Comparison of ENCODE assay signal across 12 cellular contexts in the genomic region with DNA sequence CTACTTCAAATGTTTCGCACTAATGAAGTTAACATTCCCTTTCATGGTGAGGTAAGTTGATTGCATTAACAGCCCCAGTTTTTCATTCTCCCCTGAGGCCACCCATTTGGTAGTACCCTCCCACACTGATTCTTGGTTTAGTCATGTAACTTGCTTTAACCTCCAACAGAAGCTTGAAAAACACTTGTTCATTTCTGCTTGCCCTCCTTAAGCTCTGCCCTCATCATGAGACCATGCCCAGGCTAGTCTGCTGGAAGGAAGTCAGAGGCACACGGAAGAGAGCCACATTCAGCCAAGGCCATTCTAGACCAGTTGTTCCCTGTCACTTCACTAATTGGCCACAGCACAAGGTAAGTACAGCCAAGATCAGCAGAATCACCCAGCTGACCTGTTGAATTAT. TPM values are rescaled to one million over a fixed set of nuclear protein-coding genes. Genes with fewer than 3 reads are reported as not detected.
DNase-seq lines count a peak whose midpoint lies in the region; ATAC-seq and TF ChIP-seq lines count a peak whose summit lies in the region.
"Had no signal": no experiment of that assay in that cellular context is flagged by ENCODE, and none has a peak within 500 bp of the region (broad histone marks: within the 10 kb centered on the region; RNA-seq: fewer than 3 reads in every experiment).

No MANE protein-coding gene starts in this region.

- no peak for DNase-seq in CD4-positive, CD25-positive, alpha-beta regulatory T cell
- DNase-seq in MCF 10A (ENCODE audit: unreplicated experiment) (peak; percentile 20), osteocyte (ENCODE audit: extremely low spot score, unreplicated experiment) (no peak), dermis blood vessel endothelial cell (no peak), HUDEP-2 (lab: John Stamatoyannopoulos, UW; ENCODE audit: unreplicated experiment in 76 of 76) (no peak), NCI-H2107 treated with DMSO at 0.1 percent for 48 hours (lab: John Stamatoyannopoulos, UW; ENCODE audit: unreplicated experiment) (no peak)
- DNase-seq: adrenal gland; NCI-H1436 treated with DMSO at 0.1 percent for 48 hours; stimulated activated CD4-positive, alpha-beta T cell treated with anti-CD3 and anti-CD28 coated beads, Interleukin-2, amount 100 ng/mL, for 48 hours had no signal

- peak overlapping the region in 1 of 4 donors; percentile 65 for H3K4me3 Mint-ChIP-seq in CD4-positive, CD25-positive, alpha-beta regulatory T cell
- H3K4me3 Mint-ChIP-seq in MCF 10A (ENCODE audit: unreplicated experiment) (no peak overlapping the region), osteocyte (ENCODE audit: unreplicated experiment) (no peak overlapping the region)

- intact Hi-C loops in MCF 10A (cut with micrococcal nuclease), result loop anchor here (10.0 kb wide), 1 partner anchor 83 kb away; no protein-coding TSS in a partner anchor

- H3K36me3 ChIP-seq in CD4-positive, CD25-positive, alpha-beta regulatory T cell (ENCODE audit: control insufficient read depth, insufficient read depth, low read length), result no peaks in the 10 kb centered on the region
- no peaks in the 10 kb centered on the region for H3K36me3 ChIP-seq in HEK293 (ENCODE audit: control insufficient read depth in 2 of 2, insufficient read depth in 1 of 2, low read length in 2 of 2)
- H3K36me3 ChIP-seq: adrenal gland had no signal

- no peaks in the 10 kb centered on the region for H3K9me3 ChIP-seq in CD4-positive, CD25-positive, alpha-beta regulatory T cell (ENCODE audit: control insufficient read depth in 2 of 2, low read length in 2 of 2)
- no peaks in the 10 kb centered on the region for H3K9me3 ChIP-seq in HEK293 (ENCODE audit: control insufficient read depth, insufficient read depth, low read depth, low read length)
- H3K9me3 ChIP-seq: adrenal gland had no signal

- TF ChIP-seq CTCF in HEK293 (tag by site-specific recombination; IDR thresholded peaks at IDR 0.05), result no peak
- TF ChIP-seq CTCF in MCF 10A (IDR thresholded peaks at IDR 0.05; ENCODE audit: unreplicated experiment), result no peak
- no peak for TF ChIP-seq CTCF in osteocyte (IDR thresholded peaks at IDR 0.05)

- no peaks in the 10 kb centered on the region for H3K9me3 Mint-ChIP-seq in CD4-positive, CD25-positive, alpha-beta regulatory T cell
- H3K9me3 Mint-ChIP-seq in MCF 10A (ENCODE audit: unreplicated experiment) (no peaks in the 10 kb centered on the region), osteocyte (ENCODE audit: unreplicated experiment) (peaks cover 4% of the 10 kb centered on the region)

- H3K36me3 Mint-ChIP-seq in CD4-positive, CD25-positive, alpha-beta regulatory T cell, result no peaks in the 10 kb centered on the region
- H3K36me3 Mint-ChIP-seq in MCF 10A (ENCODE audit: insufficient read depth, unreplicated experiment) (no peaks in the 10 kb centered on the region), osteocyte (ENCODE audit: unreplicated experiment) (peaks cover 1% of the 10 kb centered on the region)

- peak overlapping the region; percentile 77 to 89 (median 84) for H3K27ac Mint-ChIP-seq in CD4-positive, CD25-positive, alpha-beta regulatory T cell
- peak overlapping the region; percentile 90 for H3K27ac Mint-ChIP-seq in MCF 10A (ENCODE audit: low read depth, unreplicated experiment)
- peak overlapping the region; percentile 47 for H3K27ac Mint-ChIP-seq in osteocyte (ENCODE audit: unreplicated experiment)

- H3K4me1 ChIP-seq in CD4-positive, CD25-positive, alpha-beta regulatory T cell (ENCODE audit: control insufficient read depth, insufficient read depth, low read length, poor library complexity, severe bottlenecking), result peaks cover 31% of the 10 kb centered on the region
- no peaks in the 10 kb centered on the region for H3K4me1 ChIP-seq in HEK293 (ENCODE audit: control insufficient read depth, insufficient read depth, low read length)
- H3K4me1 ChIP-seq: parathyroid adenoma had no signal

- H3K27ac ChIP-seq in CD4-positive, CD25-positive, alpha-beta regulatory T cell (ENCODE audit: insufficient read depth, low read length, poor library complexity, severe bottlenecking), result no peak overlapping the region
- no peak overlapping the region for H3K27ac ChIP-seq in HEK293 (ENCODE audit: extremely low read depth, low read depth, low read length)
- H3K27ac ChIP-seq: parathyroid adenoma had no signal

- POLR2A ChIA-PET in HEK293 (lab: Yijun Ruan, JAX) (no interaction called here), MCF 10A (lab: Yijun Ruan, JAX) (interaction anchor here (0.7 to 2.4 kb wide), 11 partner anchors 13 to 794 kb away, joined by 3 to 16 read pairs (median 5); a partner anchor contains a TSS)

- CTCF ChIA-PET in HEK293 (lab: Yijun Ruan, JAX) (no interaction called here), MCF 10A (lab: Yijun Ruan, JAX) (interaction anchor here (0.6 to 1.1 kb wide), 6 partner anchors 24 to 331 kb away, joined by 3 read pairs; no protein-coding TSS in a partner anchor)

- no peak for ATAC-seq in CD4-positive, CD25-positive, alpha-beta regulatory T cell (ENCODE audit: low read depth in 2 of 2)
- ATAC-seq in HG03354 (IDR thresholded peaks at IDR 0.05; ENCODE audit: poor library complexity, severe bottlenecking, unreplicated experiment), result no peak

- no peak overlapping the region for H3K4me3 ChIP-seq in CD4-positive, CD25-positive, alpha-beta regulatory T cell (ENCODE audit: low read depth, low read length)
- H3K4me3 ChIP-seq in HEK293 (ENCODE audit: low read depth, low read length), result no peak overlapping the region
- H3K4me3 ChIP-seq: adrenal gland had no signal

- H3K4me1 Mint-ChIP-seq in CD4-positive, CD25-positive, alpha-beta regulatory T cell, result peaks cover 16 to 62% (median 57%) of the 10 kb centered on the region in 4 donors
- H3K4me1 Mint-ChIP-seq in MCF 10A (ENCODE audit: insufficient read depth, unreplicated experiment) (peaks cover 35% of the 10 kb centered on the region), osteocyte (ENCODE audit: unreplicated experiment) (peaks cover 40% of the 10 kb centered on the region)

- no TSS peak for BruUV-seq in MCF 10A (replicated peaks; lab: Mats Ljungman, UMichigan)

- no peaks in the 10 kb centered on the region for H3K27me3 ChIP-seq in CD4-positive, CD25-positive, alpha-beta regulatory T cell (ENCODE audit: control insufficient read depth, insufficient read depth, low read length)
- H3K27me3 ChIP-seq: adrenal gland had no signal

- peaks cover 4% of the 10 kb centered on the region for H3K27me3 Mint-ChIP-seq in CD4-positive, CD25-positive, alpha-beta regulatory T cell
- H3K27me3 Mint-ChIP-seq in MCF 10A (ENCODE audit: insufficient read depth, unreplicated experiment), result no peaks in the 10 kb centered on the region
- no peaks in the 10 kb centered on the region for H3K27me3 Mint-ChIP-seq in osteocyte (ENCODE audit: unreplicated experiment)

TF ChIP-seq in HEK293, 187 proteins besides CTCF, POLR2A, EP300 and RAD21:
- TF ChIP-seq, protein P1, sequence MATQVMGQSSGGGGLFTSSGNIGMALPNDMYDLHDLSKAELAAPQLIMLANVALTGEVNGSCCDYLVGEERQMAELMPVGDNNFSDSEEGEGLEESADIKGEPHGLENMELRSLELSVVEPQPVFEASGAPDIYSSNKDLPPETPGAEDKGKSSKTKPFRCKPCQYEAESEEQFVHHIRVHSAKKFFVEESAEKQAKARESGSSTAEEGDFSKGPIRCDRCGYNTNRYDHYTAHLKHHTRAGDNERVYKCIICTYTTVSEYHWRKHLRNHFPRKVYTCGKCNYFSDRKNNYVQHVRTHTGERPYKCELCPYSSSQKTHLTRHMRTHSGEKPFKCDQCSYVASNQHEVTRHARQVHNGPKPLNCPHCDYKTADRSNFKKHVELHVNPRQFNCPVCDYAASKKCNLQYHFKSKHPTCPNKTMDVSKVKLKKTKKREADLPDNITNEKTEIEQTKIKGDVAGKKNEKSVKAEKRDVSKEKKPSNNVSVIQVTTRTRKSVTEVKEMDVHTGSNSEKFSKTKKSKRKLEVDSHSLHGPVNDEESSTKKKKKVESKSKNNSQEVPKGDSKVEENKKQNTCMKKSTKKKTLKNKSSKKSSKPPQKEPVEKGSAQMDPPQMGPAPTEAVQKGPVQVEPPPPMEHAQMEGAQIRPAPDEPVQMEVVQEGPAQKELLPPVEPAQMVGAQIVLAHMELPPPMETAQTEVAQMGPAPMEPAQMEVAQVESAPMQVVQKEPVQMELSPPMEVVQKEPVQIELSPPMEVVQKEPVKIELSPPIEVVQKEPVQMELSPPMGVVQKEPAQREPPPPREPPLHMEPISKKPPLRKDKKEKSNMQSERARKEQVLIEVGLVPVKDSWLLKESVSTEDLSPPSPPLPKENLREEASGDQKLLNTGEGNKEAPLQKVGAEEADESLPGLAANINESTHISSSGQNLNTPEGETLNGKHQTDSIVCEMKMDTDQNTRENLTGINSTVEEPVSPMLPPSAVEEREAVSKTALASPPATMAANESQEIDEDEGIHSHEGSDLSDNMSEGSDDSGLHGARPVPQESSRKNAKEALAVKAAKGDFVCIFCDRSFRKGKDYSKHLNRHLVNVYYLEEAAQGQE (tag by site-specific recombination; IDR thresholded peaks at IDR 0.05), result no peak
- TF ChIP-seq SCRT2 (tag by site-specific recombination; IDR thresholded peaks at IDR 0.05), result 0 out of 2 replicates have a peak, but pooled peaks have one; percentile 15
TF ChIP-seq in HEK293: peak in this region for 1.

RNA-seq across cellular contexts. Expression of a gene that starts 50.7 kb away (rescaled TPM):
- 1,181 TPM for total RNA-seq in CD4-positive, CD25-positive, alpha-beta regulatory T cell
- polyA plus RNA-seq in CD4-positive, CD25-positive, alpha-beta regulatory T cell, result 100 to 1,000 TPM; 441 to 539 (median 477) TPM
- total RNA-seq in MCF 10A (2022) (323 and 446 TPM in 2 replicates), osteocyte (283 and 309 TPM in 2 replicates), dermis blood vessel endothelial cell (2.6 and 3.4 TPM in 2 replicates)

Comparison
In these comparisons a context has a peak if more than half of its experiments do, and no peak if none do; other contexts are left out.
1. RNA of a gene that starts 50.7 kb away (total RNA-seq): 1,181 TPM in CD4-positive, CD25-positive, alpha-beta regulatory T cell (single experiment), 323 to 446 TPM in MCF 10A and 283 to 309 TPM in osteocyte; 2.6 to 3.4 TPM in dermis blood vessel endothelial cell; every median in the first group is over 10 times any median in the second.
2. Peak in every context shown above with its lines, with median percentiles within 50 percentile points of each other: H3K27ac Mint-ChIP-seq.